In genomic region chr7:104982773-104983619, GRCh38 we compare ENCODE assay signal across 8 cellular contexts.
DNase-seq lines count a peak whose midpoint lies in the region; ATAC-seq lines count a peak whose summit lies in the region.

No MANE protein-coding gene starts in this region.

- no peaks in the 10 kb centered on the region for H3K9me3 Mint-ChIP-seq in central memory CD8-positive, alpha-beta T cell

- ATAC-seq in central memory CD8-positive, alpha-beta T cell (replicated peaks; ENCODE audit: extremely low read depth, poor library complexity, severe bottlenecking): no peak
- ATAC-seq in HG02759 (IDR thresholded peaks at IDR 0.05; ENCODE audit: unreplicated experiment): no peak
- no peak for ATAC-seq in HG03342 (IDR thresholded peaks at IDR 0.05; ENCODE audit: unreplicated experiment)

- H3K4me3 ChIP-seq in muscle layer of colon (ENCODE audit: low read depth in 1 of 2, low read length in 2 of 2): peak overlapping the region; percentile 60 to 83

- no peaks in the 10 kb centered on the region for H3K36me3 ChIP-seq in muscle layer of colon (ENCODE audit: insufficient read depth, low read length)

- no peaks in the 10 kb centered on the region for H3K27me3 Mint-ChIP-seq in central memory CD8-positive, alpha-beta T cell

- peak overlapping the region; percentile 94 for H3K27ac ChIP-seq in muscle layer of colon (ENCODE audit: low read depth, low read length)

- H3K36me3 Mint-ChIP-seq in central memory CD8-positive, alpha-beta T cell (ENCODE audit: insufficient read depth): peaks cover 18% of the 10 kb centered on the region

- H3K27ac Mint-ChIP-seq in central memory CD8-positive, alpha-beta T cell (ENCODE audit: low read depth): peak overlapping the region; percentile 100

- DNase-seq in DMS 273 (lab: John Stamatoyannopoulos, UW; ENCODE audit: unreplicated experiment) (peak; percentile 57), DMS 273 treated with DMSO at 0.1 percent for 48 hours (lab: John Stamatoyannopoulos, UW) (no peak), NCI-H345 treated with DMSO at 0.1 percent for 48 hours (lab: John Stamatoyannopoulos, UW; ENCODE audit: unreplicated experiment) (peak; percentile 59), NCI-H1092 treated with DMSO at 0.1 percent for 48 hours (lab: John Stamatoyannopoulos, UW) (no peak)
- no peak for DNase-seq in central memory CD8-positive, alpha-beta T cell (ENCODE audit: low spot score in 2 of 2)

- peak overlapping the region; percentile 98 for H3K4me3 Mint-ChIP-seq in central memory CD8-positive, alpha-beta T cell

- H3K27me3 ChIP-seq in muscle layer of colon (ENCODE audit: control insufficient read depth in 1 of 2, insufficient read depth in 2 of 2, low read length in 2 of 2): no peaks in the 10 kb centered on the region

- H3K4me1 ChIP-seq in muscle layer of colon (ENCODE audit: insufficient read depth, low read length): peaks cover 44% of the 10 kb centered on the region

- H3K9ac ChIP-seq in muscle layer of colon (ENCODE audit: low read length): peak overlapping the region; percentile 95

- peaks cover 38% of the 10 kb centered on the region for H3K4me1 Mint-ChIP-seq in central memory CD8-positive, alpha-beta T cell

- H3K9me3 ChIP-seq in muscle layer of colon (ENCODE audit: low read length): no peaks in the 10 kb centered on the region

Comparison
In these comparisons a context has a peak if more than half of its experiments do, and no peak if none do; other contexts are left out.
1. DNase-seq: peak in DMS 273 (single experiment) and NCI-H345 treated with DMSO at 0.1 percent for 48 hours (single experiment); none in DMS 273 treated with DMSO at 0.1 percent for 48 hours (single experiment), central memory CD8-positive, alpha-beta T cell (0 of 2) and NCI-H1092 treated with DMSO at 0.1 percent for 48 hours (single experiment).